11 cellular contexts compared by ENCODE assay signal in genomic region chr4:140719022-140719421, GRCh38. TPM values are rescaled to one million over a fixed set of nuclear protein-coding genes. Genes with fewer than 3 reads are reported as not detected.
DNase-seq lines count a peak whose midpoint lies in the region; ATAC-seq and TF ChIP-seq lines count a peak whose summit lies in the region.
"Had no signal": no experiment of that assay in that cellular context is flagged by ENCODE, and none has a peak within 500 bp of the region (broad histone marks: within the 10 kb centered on the region; RNA-seq: fewer than 3 reads in every experiment).

No MANE protein-coding gene starts in this region.

- no peak overlapping the region for H3K4me3 ChIP-seq in Panc1 (ENCODE audit: low read depth in 2 of 2, low read length in 2 of 2)
- no peak overlapping the region for H3K4me3 ChIP-seq in sigmoid colon

- peak; percentile 35 for DNase-seq in GM03348 (ENCODE audit: low spot score)
- DNase-seq in Panc1 (ENCODE audit: low read depth, low spot score): no peak
- no peak for DNase-seq in epithelial cell of prostate (ENCODE audit: low read depth, low spot score)
- peak; percentile 36 for DNase-seq in renal cortical epithelial cell (ENCODE audit: low read depth)
- no peak for DNase-seq in sigmoid colon
- DNase-seq: activated CD4-positive, alpha-beta T cell treated with anti-CD3 and anti-CD28 coated beads, Interleukin-2, amount 50 U/mL, for 48 hours; activated naive CD4-positive, alpha-beta T cell treated with Interleukin-2 at 50 U/mL for 16 hours; DMS53; NCI-H1436 treated with DMSO at 0.1 percent for 48 hours had no signal

- no peaks in the 10 kb centered on the region for H3K36me3 ChIP-seq in Panc1 (ENCODE audit: control insufficient read depth, insufficient read depth, low read length)
- H3K36me3 ChIP-seq in sigmoid colon: no peaks in the 10 kb centered on the region

- in situ Hi-C loops in Panc1 (cut with HindIII; ENCODE audit: low pct_unique_long_range_greater_than_20kb, low sequenced_read_pairs): no loop called here

- no peak for TF ChIP-seq CTCF in Panc1 (IDR thresholded peaks at IDR 0.05)
- TF ChIP-seq CTCF in sigmoid colon (IDR thresholded peaks at IDR 0.05): no peak

- no peak for TF ChIP-seq EP300 in sigmoid colon (IDR thresholded peaks at IDR 0.05)

- no peak for TF ChIP-seq POLR2A in sigmoid colon (IDR thresholded peaks at IDR 0.05)

- ATAC-seq in Panc1 (no peak), HG02885 (IDR thresholded peaks at IDR 0.05; ENCODE audit: poor library complexity, unreplicated experiment) (no peak), HG03139 (IDR thresholded peaks at IDR 0.05; ENCODE audit: unreplicated experiment) (no peak)

- intact Hi-C loops in Panc1 (cut with micrococcal nuclease; ENCODE audit: unreplicated experiment): no loop called here
- intact Hi-C loops in sigmoid colon (cut with DNase I): no loop called here

- BruUV-seq in Panc1 (replicated peaks; lab: Mats Ljungman, UMichigan): no TSS peak

- H3K27me3 ChIP-seq in Panc1 (ENCODE audit: control insufficient read depth, insufficient read depth, low read length): no peaks in the 10 kb centered on the region
- H3K27me3 ChIP-seq in sigmoid colon: no peaks in the 10 kb centered on the region

- WGBS in sigmoid colon, 2 donors: 85 to 88% methylated on average over 2 of the region's 2 CpGs

- H3K4me1 ChIP-seq in Panc1 (ENCODE audit: control insufficient read depth, insufficient read depth, low read length) (peaks cover 34% of the 10 kb centered on the region), sigmoid colon (peaks cover 0 to 13% (median 1%) of the 10 kb centered on the region in 4 donors)

- H3K27ac ChIP-seq in Panc1 (ENCODE audit: low read length): peak overlapping the region; percentile 39; the same call in 1 of the 2 replicates
- H3K27ac ChIP-seq in epithelial cell of prostate: peak overlapping the region; percentile 54
- H3K27ac ChIP-seq in sigmoid colon: no peak overlapping the region

- CTCF ChIA-PET in Panc1 (lab: Charles Lee): no interaction called here

- H3K9me3 ChIP-seq in Panc1 (ENCODE audit: control insufficient read depth, insufficient read depth, low read depth, low read length): no peaks in the 10 kb centered on the region
- no peaks in the 10 kb centered on the region for H3K9me3 ChIP-seq in sigmoid colon

- POLR2A ChIA-PET in Panc1 (lab: Charles Lee): no interaction called here

RNA-seq across cellular contexts. Expression of gene TBC1D9, which starts 37.2 kb away (rescaled TPM):
- 21.7 TPM for total RNA-seq in Panc1 (2021; ENCODE audit: unreplicated experiment)
- polyA plus RNA-seq in Panc1 (2012; ENCODE audit: insufficient read length): 15.5 TPM
- 37.5 and 70.1 TPM in 2 replicates for total RNA-seq in renal cortical epithelial cell
- total RNA-seq in sigmoid colon: 10 to 100 TPM in 1 of 4 donors, 1 to 10 TPM in 3; 7.9 to 10.2 (median 9.6) TPM
- 1 to 10 TPM; 5.4 to 8.2 (median 8.1) TPM for polyA plus RNA-seq in sigmoid colon

Comparison
In these comparisons a context has a peak if more than half of its experiments do, and no peak if none do; other contexts are left out.
1. DNase-seq: peak in GM03348 (single experiment) and renal cortical epithelial cell (single experiment); none in Panc1 (single experiment), epithelial cell of prostate (single experiment) and sigmoid colon (single experiment).
2. H3K27ac ChIP-seq: peak in Panc1 (single experiment) and epithelial cell of prostate (single experiment); none in sigmoid colon (0 of 4).